In genomic region chr2:230658877-230659652, GRCh38 we compare ENCODE assay signal across 8 cellular contexts. TPM values are rescaled to one million over a fixed set of nuclear protein-coding genes. Genes with fewer than 3 reads are reported as not detected.
A peak's percentile ranks its signal among the peaks of the same experiment; 100 is the strongest.
DNase-seq lines count a peak whose midpoint lies in the region; ATAC-seq lines count a peak whose summit lies in the region.

No MANE protein-coding gene starts in this region.

- peak; percentile 75 for DNase-seq in activated T-cell treated with anti-CD3 and anti-CD28 coated beads for 24 hours (ENCODE audit: low read depth)
- DNase-seq in stimulated activated CD4-positive, alpha-beta T cell treated with anti-CD3 and anti-CD28 coated beads, Interleukin-15, amount 100 ng/mL, for 48 hours (ENCODE audit: low read depth in 2 of 2), result peak; percentile 72 to 77
- no peak for DNase-seq in RPMI8226
- DNase-seq in Right ventricle myocardium superior, result no peak
- DNase-seq in SW480 (ENCODE audit: low spot score), result no peak
- no peak for DNase-seq in NCI-H2171 treated with DMSO at 0.1 percent for 48 hours (lab: John Stamatoyannopoulos, UW)

- peak; percentile 45 for ATAC-seq in GM19328 (IDR thresholded peaks at IDR 0.05; ENCODE audit: unreplicated experiment)
- ATAC-seq in HG03175 (IDR thresholded peaks at IDR 0.05; ENCODE audit: unreplicated experiment), result peak; percentile 40
- no peak for ATAC-seq in Right ventricle myocardium superior (ENCODE audit: poor library complexity)

- intact Hi-C loops in Right ventricle myocardium superior (cut with DNase I), result no loop called here

RNA-seq across cellular contexts. Expression of gene CAB39, which starts 53.6 kb away (rescaled TPM):
- total RNA-seq in Right ventricle myocardium superior, result 80.9 TPM

Comparison
In these comparisons a context has a peak if more than half of its experiments do, and no peak if none do; other contexts are left out.
1. DNase-seq: peak in activated T-cell treated with anti-CD3 and anti-CD28 coated beads for 24 hours (single experiment) and stimulated activated CD4-positive, alpha-beta T cell treated with anti-CD3 and anti-CD28 coated beads, Interleukin-15, amount 100 ng/mL, for 48 hours (2 of 2); none in RPMI8226 (single experiment), Right ventricle myocardium superior (single experiment), SW480 (single experiment) and NCI-H2171 treated with DMSO at 0.1 percent for 48 hours (single experiment).